38 cellular contexts compared by ENCODE assay signal in genomic region chr2:121120991-121121390, GRCh38.
"Had no signal": no experiment of that assay in that cellular context is flagged by ENCODE, and none has a peak within 500 bp of the region (broad histone marks: within the 10 kb centered on the region; RNA-seq: fewer than 3 reads in every experiment).

No MANE protein-coding gene starts in this region.

- H3K27me3 Mint-ChIP-seq: activated B cell treated with CpG ODN at 0.5 μM for 24 hours; activated CD4-positive, alpha-beta T cell treated with anti-CD3 and anti-CD28 coated beads, Interleukin-2, amount 10 ng/mL, durations not matched to agents 24 days and 14 days; activated CD8-positive, alpha-beta T cell treated with anti-CD3 and anti-CD28 coated beads for 36 hours; activated naive CD8-positive, alpha-beta T cell treated with anti-CD3 and anti-CD28 coated beads for 36 hours had no signal

- H3K27me3 ChIP-seq: adrenal gland, body of pancreas, brain microvascular endothelial cell, breast epithelium had no signal

- H3K9me3 Mint-ChIP-seq: activated CD4-positive, alpha-beta memory T cell treated with anti-CD3 and anti-CD28 coated beads for 36 hours; activated CD4-positive, alpha-beta T cell treated with anti-CD3 and anti-CD28 coated beads, Interleukin-2, amount 10 ng/mL, durations not matched to agents 24 days and 14 days; activated CD8-positive, alpha-beta T cell treated with anti-CD3 and anti-CD28 coated beads for 36 hours; activated naive CD4-positive, alpha-beta T cell treated with anti-CD3 and anti-CD28 coated beads, Interleukin-2, amount 50 U/mL, for 72 hours; activated naive CD8-positive, alpha-beta T cell treated with anti-CD3 and anti-CD28 coated beads for 36 hours; activated T-cell treated with anti-CD3 and anti-CD28 coated beads, Interleukin-2, amount 50 U/mL, for 4 hours; activated T-cell treated with anti-CD3 and anti-CD28 coated beads, Interleukin-2, amount 50 U/mL, for 72 hours; activated T-helper 1 cell treated with anti-CD3 and anti-CD28 coated beads, Interleukin-12 subunit alpha, Interleukin-12 subunit beta, Interleukin-2, Interleukin-4 antibody, amounts not matched to agents 30 ng/mL and 10 ng/mL and 1 ng/mL, durations not matched to agents 14 hours and 24 hours and 36 hours; activated T-helper 17 cell treated with anti-CD3 and anti-CD28 coated beads, Interleukin-2, amount 50 U/mL, for 72 hours; central memory CD8-positive, alpha-beta T cell; T-helper 1 cell treated with Interleukin-12 subunit alpha and Interleukin-12 subunit beta and Interleukin-4 antibody, amounts not matched to agents 30 μg/mL and 1 μg/mL, for 36 hours; T-helper 2 cell treated with Interferon-gamma antibody and Interleukin-4, amounts not matched to agents 5 μg/mL and 100 μg/mL, for 36 hours had no signal

- H3K4me1 Mint-ChIP-seq: activated B cell treated with CpG ODN at 0.5 μM for 24 hours; activated CD4-positive, alpha-beta T cell treated with anti-CD3 and anti-CD28 coated beads, Interleukin-2, amount 10 ng/mL, durations not matched to agents 24 days and 14 days; activated naive CD8-positive, alpha-beta T cell treated with anti-CD3 and anti-CD28 coated beads for 36 hours; activated T-helper 17 cell treated with anti-CD3 and anti-CD28 coated beads, Interleukin-2, amount 50 U/mL, for 72 hours; central memory CD8-positive, alpha-beta T cell had no signal

- H3K4me3 ChIP-seq: adrenal gland, body of pancreas, breast epithelium had no signal

- DNase-seq: activated B cell treated with CpG ODN at 0.5 μM for 24 hours; activated CD4-positive, alpha-beta memory T cell treated with anti-CD3 and anti-CD28 coated beads for 36 hours; activated CD4-positive, alpha-beta T cell treated with anti-CD3 and anti-CD28 coated beads for 4 hours; activated CD4-positive, alpha-beta T cell treated with anti-CD3 and anti-CD28 coated beads, Interleukin-2, amount 10 ng/mL, durations not matched to agents 24 days and 14 days; activated CD4-positive, alpha-beta T cell treated with anti-CD3 and anti-CD28 coated beads, Interleukin-2, amount 50 U/mL, for 1 hour; activated CD4-positive, alpha-beta T cell treated with anti-CD3 and anti-CD28 coated beads, Interleukin-2, amount 50 U/mL, for 4 hours; activated CD4-positive, CD25-positive, alpha-beta regulatory T cell treated with anti-CD3 and anti-CD28 coated beads, Interleukin-2, amount 50 U/mL, for 72 hours; activated CD8-positive, alpha-beta memory T cell treated with anti-CD3 and anti-CD28 coated beads, Interleukin-2, amount 50 U/mL, for 4 hours; activated CD8-positive, alpha-beta T cell treated with anti-CD3 and anti-CD28 coated beads for 36 hours; activated effector memory CD4-positive, alpha-beta T cell treated with anti-CD3 and anti-CD28 coated beads, Interleukin-2, amount 50 U/mL, for 16 hours; activated gamma-delta T cell treated with Interleukin-2 at 50 U/mL for 16 hours; activated naive CD4-positive, alpha-beta T cell; activated naive CD4-positive, alpha-beta T cell treated with anti-CD3 and anti-CD28 coated beads, Interleukin-2, amount 50 U/mL, for 16 hours; activated naive CD8-positive, alpha-beta T cell treated with anti-CD3 and anti-CD28 coated beads for 36 hours; activated T-cell treated with anti-CD3 and anti-CD28 coated beads for 4 hours; activated T-cell treated with anti-CD3 and anti-CD28 coated beads, Interleukin-2, amount 50 U/mL, for 1 hour; activated T-cell treated with anti-CD3 and anti-CD28 coated beads, Interleukin-2, amount 50 U/mL, for 4 hours; activated T-cell treated with anti-CD3 and anti-CD28 coated beads, Interleukin-2, amount 50 U/mL, for 72 hours; adrenal gland; amniotic stem cell; body of pancreas; brain microvascular endothelial cell; caudate nucleus; cerebellar nuclear complex; SW 1271; T-helper 1 cell; T-helper 2 cell; T-helper 9 cell had no signal

- H3K27ac ChIP-seq: adrenal gland, body of pancreas, brain microvascular endothelial cell, breast epithelium, VCaP had no signal

- H3K4me3 Mint-ChIP-seq: activated B cell treated with CpG ODN at 0.5 μM for 24 hours; activated CD4-positive, alpha-beta memory T cell treated with anti-CD3 and anti-CD28 coated beads for 36 hours; activated CD4-positive, alpha-beta T cell treated with anti-CD3 and anti-CD28 coated beads, Interleukin-2, amount 10 ng/mL, durations not matched to agents 24 days and 14 days; activated CD8-positive, alpha-beta T cell treated with anti-CD3 and anti-CD28 coated beads for 36 hours; activated naive CD8-positive, alpha-beta T cell treated with anti-CD3 and anti-CD28 coated beads for 36 hours; activated T-cell treated with anti-CD3 and anti-CD28 coated beads, Interleukin-2, amount 50 U/mL, for 4 hours; activated T-cell treated with anti-CD3 and anti-CD28 coated beads, Interleukin-2, amount 50 U/mL, for 72 hours; activated T-helper 1 cell treated with anti-CD3 and anti-CD28 coated beads, Interleukin-12 subunit alpha, Interleukin-12 subunit beta, Interleukin-2, Interleukin-4 antibody, amounts not matched to agents 30 ng/mL and 10 ng/mL and 1 ng/mL, durations not matched to agents 14 hours and 24 hours and 36 hours; activated T-helper 17 cell treated with anti-CD3 and anti-CD28 coated beads, Interleukin-2, amount 50 U/mL, for 72 hours; central memory CD8-positive, alpha-beta T cell; T-helper 1 cell treated with Interleukin-12 subunit alpha and Interleukin-12 subunit beta and Interleukin-4 antibody, amounts not matched to agents 30 μg/mL and 1 μg/mL, for 36 hours; T-helper 2 cell treated with Interferon-gamma antibody and Interleukin-4, amounts not matched to agents 5 μg/mL and 100 μg/mL, for 36 hours had no signal

- H3K36me3 ChIP-seq: adrenal gland, brain microvascular endothelial cell, breast epithelium had no signal

- FAIRE-seq: astrocyte, TTC549 had no signal

- H3K9me3 ChIP-seq: adrenal gland, body of pancreas, breast epithelium had no signal

- ATAC-seq: activated CD8-positive, alpha-beta T cell treated with anti-CD3 and anti-CD28 coated beads for 36 hours; activated naive CD4-positive, alpha-beta T cell treated with anti-CD3 and anti-CD28 coated beads, Interleukin-2, amount 50 U/mL, for 72 hours; activated T-cell treated with anti-CD3 and anti-CD28 coated beads, Interleukin-2, amount 50 U/mL, for 4 hours; activated T-cell treated with anti-CD3 and anti-CD28 coated beads, Interleukin-2, amount 50 U/mL, for 72 hours; activated T-helper 17 cell treated with anti-CD3 and anti-CD28 coated beads, Interleukin-2, amount 50 U/mL, for 72 hours; body of pancreas had no signal

- H3K4me1 ChIP-seq: adrenal gland, body of pancreas, breast epithelium had no signal

- H3K36me3 Mint-ChIP-seq: activated CD4-positive, alpha-beta memory T cell treated with anti-CD3 and anti-CD28 coated beads for 36 hours; activated naive CD4-positive, alpha-beta T cell treated with anti-CD3 and anti-CD28 coated beads, Interleukin-2, amount 50 U/mL, for 72 hours; activated naive CD8-positive, alpha-beta T cell treated with anti-CD3 and anti-CD28 coated beads for 36 hours had no signal

- H3K27ac Mint-ChIP-seq: activated B cell treated with CpG ODN at 0.5 μM for 24 hours; activated CD4-positive, alpha-beta memory T cell treated with anti-CD3 and anti-CD28 coated beads for 36 hours; activated CD4-positive, alpha-beta T cell treated with anti-CD3 and anti-CD28 coated beads, Interleukin-2, amount 10 ng/mL, durations not matched to agents 24 days and 14 days; activated CD8-positive, alpha-beta T cell treated with anti-CD3 and anti-CD28 coated beads for 36 hours; activated naive CD4-positive, alpha-beta T cell treated with anti-CD3 and anti-CD28 coated beads, Interleukin-2, amount 50 U/mL, for 72 hours; activated naive CD8-positive, alpha-beta T cell treated with anti-CD3 and anti-CD28 coated beads for 36 hours; activated T-cell treated with anti-CD3 and anti-CD28 coated beads, Interleukin-2, amount 50 U/mL, for 72 hours; activated T-helper 1 cell treated with anti-CD3 and anti-CD28 coated beads, Interleukin-12 subunit alpha, Interleukin-12 subunit beta, Interleukin-2, Interleukin-4 antibody, amounts not matched to agents 30 ng/mL and 10 ng/mL and 1 ng/mL, durations not matched to agents 14 hours and 24 hours and 36 hours; activated T-helper 17 cell treated with anti-CD3 and anti-CD28 coated beads, Interleukin-2, amount 50 U/mL, for 72 hours; T-helper 1 cell treated with Interleukin-12 subunit alpha and Interleukin-12 subunit beta and Interleukin-4 antibody, amounts not matched to agents 30 μg/mL and 1 μg/mL, for 36 hours; T-helper 2 cell treated with Interferon-gamma antibody and Interleukin-4, amounts not matched to agents 5 μg/mL and 100 μg/mL, for 36 hours had no signal
